7 cellular contexts compared by ENCODE assay signal in genomic region chr2:97550498-97550897, GRCh38. TPM values are rescaled to one million over a fixed set of nuclear protein-coding genes. Genes with fewer than 3 reads are reported as not detected.
DNase-seq lines count a peak whose midpoint lies in the region; ATAC-seq, FAIRE-seq and TF ChIP-seq lines count a peak whose summit lies in the region.
"Not testable (repeated sequence)": the region's sequence is repeated elsewhere in the genome, so short reads cannot be mapped to it uniquely, and the experiment has no call there.

No MANE protein-coding gene starts in this region.

- H3K27ac Mint-ChIP-seq in astrocyte (ENCODE audit: unreplicated experiment), result not testable (repeated sequence)
- H3K27ac Mint-ChIP-seq in central memory CD8-positive, alpha-beta T cell (ENCODE audit: low read depth), result peak overlapping the region; percentile 69

- H3K9me3 Mint-ChIP-seq in astrocyte (ENCODE audit: unreplicated experiment); central memory CD8-positive, alpha-beta T cell: not testable (repeated sequence)

- not testable (repeated sequence) for TF ChIP-seq CTCF in astrocyte (IDR thresholded peaks at IDR 0.05; ENCODE audit: insufficient read depth, low read depth, low read length); foreskin fibroblast (IDR thresholded peaks at IDR 0.05; ENCODE audit: low read depth, low read length)

- H3K27ac ChIP-seq in ACC112 (ENCODE audit: low read depth, low read length), result peak overlapping the region; percentile 29; the same call in 1 of the 2 replicates
- not testable (repeated sequence) for H3K27ac ChIP-seq in astrocyte (ENCODE audit: low read depth, low read length)

- H3K79me2 ChIP-seq in ACC112 (ENCODE audit: control insufficient read depth, insufficient read depth, low read length, unreplicated experiment); astrocyte (ENCODE audit: insufficient read depth, low read length): not testable (repeated sequence)

- not testable (repeated sequence) for FAIRE-seq in astrocyte (lab: Jason Lieb, UNC)

- not testable (repeated sequence) for H3K4me3 ChIP-seq in ACC112 (ENCODE audit: low read depth, low read length); astrocyte (ENCODE audit: insufficient read depth, low read depth, low read length); foreskin fibroblast (ENCODE audit: low read depth in 1 of 2, low read length in 2 of 2)

- not testable (repeated sequence) for H3K9me3 ChIP-seq in astrocyte (ENCODE audit: insufficient read depth, low read depth, low read length)

- not testable (repeated sequence) for H4K20me1 ChIP-seq in astrocyte (ENCODE audit: insufficient read depth, low read length)

- not testable (repeated sequence) for H3K9ac ChIP-seq in astrocyte (ENCODE audit: low read length)

- peaks cover 19% of the 10 kb centered on the region for H3K36me3 Mint-ChIP-seq in astrocyte (ENCODE audit: low read depth, unreplicated experiment)
- H3K36me3 Mint-ChIP-seq in central memory CD8-positive, alpha-beta T cell (ENCODE audit: insufficient read depth), result peaks cover 74% of the 10 kb centered on the region

- H3K4me2 ChIP-seq in astrocyte (ENCODE audit: low read length), result not testable (repeated sequence)

- peak; percentile 5 for DNase-seq in GM04504 (ENCODE audit: low read depth)
- peak; percentile 24 for DNase-seq in LHCN-M2 (ENCODE audit: low read depth)
- peak; percentile 45 for DNase-seq in astrocyte (ENCODE audit: low read depth)
- not testable (repeated sequence) for DNase-seq in central memory CD8-positive, alpha-beta T cell (ENCODE audit: low spot score in 2 of 2)
- peak; percentile 49 for DNase-seq in fibroblast of gingiva (ENCODE audit: low read depth)
- DNase-seq in foreskin fibroblast, result peak; percentile 10 to 52

- not testable (repeated sequence) for H3K27me3 ChIP-seq in ACC112 (ENCODE audit: insufficient read depth, low read length); astrocyte (ENCODE audit: insufficient read depth, low read length)

- not testable (repeated sequence) for H3K27me3 Mint-ChIP-seq in astrocyte (ENCODE audit: low read depth, unreplicated experiment); central memory CD8-positive, alpha-beta T cell

- H3K4me3 Mint-ChIP-seq in astrocyte (ENCODE audit: unreplicated experiment); central memory CD8-positive, alpha-beta T cell: not testable (repeated sequence)

- H2AFZ ChIP-seq in ACC112 (ENCODE audit: low read length, unreplicated experiment); astrocyte (ENCODE audit: low read depth, low read length): not testable (repeated sequence)

- not testable (repeated sequence) for H3K4me1 Mint-ChIP-seq in astrocyte (ENCODE audit: low read depth, unreplicated experiment); central memory CD8-positive, alpha-beta T cell

- H3K36me3 ChIP-seq in ACC112 (ENCODE audit: insufficient read depth, low read length), result not testable (repeated sequence)
- H3K36me3 ChIP-seq in astrocyte (ENCODE audit: insufficient read depth, low read length), result peaks cover 11% of the 10 kb centered on the region

- ATAC-seq in central memory CD8-positive, alpha-beta T cell (replicated peaks; ENCODE audit: extremely low read depth, poor library complexity, severe bottlenecking), result not testable (repeated sequence)

- not testable (repeated sequence) for H3K4me1 ChIP-seq in ACC112 (ENCODE audit: control insufficient read depth, insufficient read depth, low read length, unreplicated experiment); astrocyte (ENCODE audit: insufficient read depth, low read length)

RNA-seq across cellular contexts. Expression of gene ANKRD36B, which starts 39.2 kb away (rescaled TPM):
- total RNA-seq in LHCN-M2 (2014; rRNA removed) (18.7 and 19.8 TPM in 2 replicates), astrocyte (15.3 and 20.0 TPM in 2 replicates)
- 1.4 TPM for polyA plus RNA-seq in LHCN-M2 (2012)
